23 cellular contexts compared by ENCODE assay signal in the genomic region with DNA sequence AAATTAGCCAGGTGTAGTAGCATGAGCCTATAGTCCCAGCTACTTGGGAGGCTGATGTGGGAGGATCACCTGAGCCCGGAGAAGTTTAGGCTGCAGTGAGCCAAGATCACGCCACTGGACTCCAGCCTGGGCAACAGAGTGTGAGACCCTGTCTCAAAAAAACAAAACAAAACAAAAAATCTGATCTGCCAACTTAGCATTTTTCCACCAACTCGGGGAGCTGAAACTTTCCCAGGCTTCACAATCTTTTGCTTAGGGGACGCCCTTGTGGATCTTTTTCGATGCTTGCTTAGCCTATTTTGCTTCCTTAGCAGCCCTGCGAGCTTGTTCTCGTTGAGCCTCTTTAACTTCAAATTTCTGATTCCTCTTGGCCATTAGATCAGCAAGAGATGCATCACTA. TPM values are rescaled to one million over a fixed set of nuclear protein-coding genes. Genes with fewer than 3 reads are reported as not detected.
DNase-seq lines count a peak whose midpoint lies in the region; ATAC-seq and TF ChIP-seq lines count a peak whose summit lies in the region.
"Had no signal": no experiment of that assay in that cellular context is flagged by ENCODE, and none has a peak within 500 bp of the region (broad histone marks: within the 10 kb centered on the region; RNA-seq: fewer than 3 reads in every experiment).

No MANE protein-coding gene starts in this region.

- H3K27ac ChIP-seq in mesendoderm (ENCODE audit: low read depth, low read length) = peak overlapping the region; percentile 76
- H3K27ac ChIP-seq: 22Rv1; BLaER1 treated with 17β-estradiol and CSF1 and Interleukin-3, amounts not matched to agents 10 nM and 100 nM had no signal

- no peak overlapping the region for H3K23ac ChIP-seq in mesendoderm (ENCODE audit: low read length)

- no peaks in the 10 kb centered on the region for H3K79me1 ChIP-seq in mesendoderm (ENCODE audit: low read length)

- H3K36me3 ChIP-seq in mesendoderm (ENCODE audit: control insufficient read depth, insufficient read depth, low read length) = no peaks in the 10 kb centered on the region
- H3K36me3 ChIP-seq: BE2C; BLaER1 treated with 17β-estradiol and CSF1 and Interleukin-3, amounts not matched to agents 10 nM and 100 nM had no signal

- no peak for ATAC-seq in activated CD4-positive, alpha-beta T cell treated with anti-CD3 and anti-CD28 coated beads for 36 hours
- ATAC-seq in GM21447 (IDR thresholded peaks at IDR 0.05; ENCODE audit: unreplicated experiment) = no peak
- ATAC-seq: GM12878, GM23338, HCT116 had no signal

- CTCF ChIA-PET in activated CD4-positive, alpha-beta T cell treated with anti-CD3 and anti-CD28 coated beads for 36 hours (lab: Charles Lee) = interaction anchor here (0.6 to 1.9 kb wide), 7 partner anchors 9 to 416 kb away, joined by 3 to 6 read pairs (median 4); a partner anchor contains a TSS

- H3K18ac ChIP-seq in mesendoderm (ENCODE audit: low read length) = peak overlapping the region; percentile 25

- H3K4me3 Mint-ChIP-seq in activated CD4-positive, alpha-beta T cell treated with anti-CD3 and anti-CD28 coated beads, Interleukin-2, amount 10 ng/mL, durations not matched to agents 24 days and 14 days = no peak overlapping the region
- H3K4me3 Mint-ChIP-seq in activated CD4-positive, alpha-beta T cell treated with anti-CD3 and anti-CD28 coated beads for 36 hours = no peak overlapping the region
- H3K4me3 Mint-ChIP-seq in brain = peak overlapping the region in 3 of 5 experiments; percentile 16 to 53 (median 23)
- H3K4me3 Mint-ChIP-seq: CD4-positive, alpha-beta T cell; CD8-positive, alpha-beta memory T cell; GM23338; H9 had no signal

- intact Hi-C loops in activated CD4-positive, alpha-beta T cell treated with anti-CD3 and anti-CD28 coated beads, Interleukin-2, amount 10 ng/mL, durations not matched to agents 24 days and 14 days (cut with micrococcal nuclease) = no loop called here
- intact Hi-C loops in activated CD4-positive, alpha-beta T cell treated with anti-CD3 and anti-CD28 coated beads for 36 hours (cut with DNase I, micrococcal nuclease) = no loop called here

- no peak overlapping the region for H2BK15ac ChIP-seq in mesendoderm (replicated peaks; ENCODE audit: low read depth)

- no peak overlapping the region for H3K4ac ChIP-seq in mesendoderm (ENCODE audit: low read depth, low read length)

- TF ChIP-seq CTCF in brain (conservative IDR thresholded peaks at IDR 0.05) = no peak

- H3K9me3 Mint-ChIP-seq in activated CD4-positive, alpha-beta T cell treated with anti-CD3 and anti-CD28 coated beads, Interleukin-2, amount 10 ng/mL, durations not matched to agents 24 days and 14 days = no peaks in the 10 kb centered on the region
- H3K9me3 Mint-ChIP-seq in activated CD4-positive, alpha-beta T cell treated with anti-CD3 and anti-CD28 coated beads for 36 hours (ENCODE audit: low read depth) = no peaks in the 10 kb centered on the region
- H3K9me3 Mint-ChIP-seq in brain = peaks cover 0 to 3% (median 0%) of the 10 kb centered on the region in 5 experiments
- H3K9me3 Mint-ChIP-seq: CD14-positive monocyte; CD4-positive, alpha-beta T cell; CD8-positive, alpha-beta memory T cell; GM23338; H9 had no signal

- peaks cover 52% of the 10 kb centered on the region for H3K27me3 Mint-ChIP-seq in activated CD4-positive, alpha-beta T cell treated with anti-CD3 and anti-CD28 coated beads, Interleukin-2, amount 10 ng/mL, durations not matched to agents 24 days and 14 days
- H3K27me3 Mint-ChIP-seq in activated CD4-positive, alpha-beta T cell treated with anti-CD3 and anti-CD28 coated beads for 36 hours = peaks cover 29% of the 10 kb centered on the region
- H3K27me3 Mint-ChIP-seq in brain = peaks cover under 1% of the 10 kb centered on the region

- no peak overlapping the region for H3K27ac Mint-ChIP-seq in activated CD4-positive, alpha-beta T cell treated with anti-CD3 and anti-CD28 coated beads, Interleukin-2, amount 10 ng/mL, durations not matched to agents 24 days and 14 days
- no peak overlapping the region for H3K27ac Mint-ChIP-seq in activated CD4-positive, alpha-beta T cell treated with anti-CD3 and anti-CD28 coated beads for 36 hours
- H3K27ac Mint-ChIP-seq in brain = peak overlapping the region; percentile 23 to 99 (median 90)
- H3K27ac Mint-ChIP-seq: CD4-positive, alpha-beta T cell; CD8-positive, alpha-beta memory T cell; GM23338 had no signal

- no peak overlapping the region for H3K9ac ChIP-seq in mesendoderm (ENCODE audit: low read length)
- H3K9ac ChIP-seq: BLaER1 treated with 17β-estradiol and CSF1 and Interleukin-3, amounts not matched to agents 10 nM and 100 nM had no signal

- H3K36me3 Mint-ChIP-seq in activated CD4-positive, alpha-beta T cell treated with anti-CD3 and anti-CD28 coated beads, Interleukin-2, amount 10 ng/mL, durations not matched to agents 24 days and 14 days (ENCODE audit: low read depth) = no peaks in the 10 kb centered on the region
- no peaks in the 10 kb centered on the region for H3K36me3 Mint-ChIP-seq in activated CD4-positive, alpha-beta T cell treated with anti-CD3 and anti-CD28 coated beads for 36 hours (ENCODE audit: low read depth)
- H3K36me3 Mint-ChIP-seq in brain = no peaks in the 10 kb centered on the region
- H3K36me3 Mint-ChIP-seq: CD14-positive monocyte had no signal

- no peaks in the 10 kb centered on the region for H3K79me2 ChIP-seq in mesendoderm (ENCODE audit: control insufficient read depth, insufficient read depth, low read length)

- POLR2A ChIA-PET in activated CD4-positive, alpha-beta T cell treated with anti-CD3 and anti-CD28 coated beads for 36 hours (lab: Charles Lee) = no interaction called here

- no peak overlapping the region for H3K4me3 ChIP-seq in mesendoderm (ENCODE audit: low read length)
- H3K4me3 ChIP-seq: BLaER1 treated with 17β-estradiol and CSF1 and Interleukin-3, amounts not matched to agents 10 nM and 100 nM; GM12878; GM23338 had no signal

- peak overlapping the region; percentile 10 for H4K5ac ChIP-seq in mesendoderm (ENCODE audit: low read length)

- peak; percentile 23 for DNase-seq in activated CD4-positive, alpha-beta T cell treated with anti-CD3 and anti-CD28 coated beads, Interleukin-2, amount 10 ng/mL, durations not matched to agents 24 days and 14 days
- no peak for DNase-seq in activated CD4-positive, alpha-beta T cell treated with anti-CD3 and anti-CD28 coated beads for 36 hours
- DNase-seq in mesendoderm = no peak
- DNase-seq in stimulated activated CD4-positive, alpha-beta T cell treated with anti-CD3 and anti-CD28 coated beads, Interleukin-1b, Interleukin-23, amount 100 ng/mL, for 48 hours = no peak
- DNase-seq: ACHN; AML-193; BE2C; CD4-positive, alpha-beta T cell; CD8-positive, alpha-beta memory T cell; DMS 273 treated with DMSO at 0.1 percent for 48 hours; DMS79; EL; GDM1; H9 had no signal

- no peak overlapping the region for H3K4me2 ChIP-seq in mesendoderm (ENCODE audit: low read length)
- H3K4me2 ChIP-seq: GM23338 had no signal

- no peaks in the 10 kb centered on the region for H3K27me3 ChIP-seq in mesendoderm (ENCODE audit: insufficient read depth, low read length, poor library complexity)
- H3K27me3 ChIP-seq: BLaER1 treated with 17β-estradiol and CSF1 and Interleukin-3, amounts not matched to agents 10 nM and 100 nM had no signal

- H3K4me1 ChIP-seq in mesendoderm (ENCODE audit: control insufficient read depth, low read depth, low read length) = peaks cover 11% of the 10 kb centered on the region
- H3K4me1 ChIP-seq: BE2C had no signal

- no peak overlapping the region for H2BK120ac ChIP-seq in mesendoderm (ENCODE audit: low read depth, low read length)

- peak overlapping the region; percentile 93 for H2BK5ac ChIP-seq in mesendoderm (ENCODE audit: low read length)

- H4K8ac ChIP-seq in mesendoderm (ENCODE audit: low read depth, low read length) = no peak overlapping the region

- H2AK5ac ChIP-seq in mesendoderm (ENCODE audit: low read length) = no peak overlapping the region

- no CpG with 5 or more reads among the region's 7 CpGs for WGBS in mesendoderm (ENCODE audit: extremely low coverage, insufficient coverage, low lambda C conversion rate)

- H3K56ac ChIP-seq in mesendoderm (ENCODE audit: low read length) = peak overlapping the region; percentile 59

- H3K4me1 Mint-ChIP-seq in activated CD4-positive, alpha-beta T cell treated with anti-CD3 and anti-CD28 coated beads, Interleukin-2, amount 10 ng/mL, durations not matched to agents 24 days and 14 days = no peaks in the 10 kb centered on the region
- no peaks in the 10 kb centered on the region for H3K4me1 Mint-ChIP-seq in activated CD4-positive, alpha-beta T cell treated with anti-CD3 and anti-CD28 coated beads for 36 hours
- peaks cover 56% of the 10 kb centered on the region for H3K4me1 Mint-ChIP-seq in brain
- H3K4me1 Mint-ChIP-seq: CD14-positive monocyte; CD8-positive, alpha-beta memory T cell had no signal

RNA-seq across cellular contexts. Expression of a gene that starts 13.8 kb away (rescaled TPM):
- total RNA-seq in activated CD4-positive, alpha-beta T cell treated with anti-CD3 and anti-CD28 coated beads, Interleukin-2, amount 10 ng/mL, durations not matched to agents 24 days and 14 days = 0.05 TPM in 1 of 2 replicates, not detected in the other
- total RNA-seq in activated CD4-positive, alpha-beta T cell treated with anti-CD3 and anti-CD28 coated beads for 36 hours = not detected
- 1.5 TPM for polyA plus RNA-seq in brain (ENCODE audit: insufficient read depth, low read depth, low replicate concordance)
- polyA plus RNA-seq in mesendoderm (2013, experiment 1 of 2) = 2.1 TPM
- polyA plus RNA-seq in mesendoderm (2013, experiment 2 of 2) = 1.8 TPM
- total RNA-seq: CD4-positive, alpha-beta T cell; CD8-positive, alpha-beta memory T cell; GM12878; H4 had no signal
- polyA plus RNA-seq: CD14-positive monocyte; CD8-positive, alpha-beta memory T cell; GM12878 had no signal

RNA-seq across cellular contexts. Expression of a gene that starts 50.6 kb away (rescaled TPM):
- total RNA-seq in activated CD4-positive, alpha-beta T cell treated with anti-CD3 and anti-CD28 coated beads, Interleukin-2, amount 10 ng/mL, durations not matched to agents 24 days and 14 days = 73.4 and 78.9 TPM in 2 replicates
- total RNA-seq in activated CD4-positive, alpha-beta T cell treated with anti-CD3 and anti-CD28 coated beads for 36 hours = 10 to 100 TPM; 57.9 to 59.3 TPM
- polyA plus RNA-seq in brain (ENCODE audit: insufficient read depth, low read depth, low replicate concordance) = 35.4 TPM
- 2.9 TPM for polyA plus RNA-seq in mesendoderm (2013, experiment 1 of 2)
- 2.6 TPM for polyA plus RNA-seq in mesendoderm (2013, experiment 2 of 2)

Comparison
In these comparisons a context has a peak if more than half of its experiments do, and no peak if none do; other contexts are left out.
1. H3K27ac Mint-ChIP-seq: peak in brain (5 of 5); none in activated CD4-positive, alpha-beta T cell treated with anti-CD3 and anti-CD28 coated beads, Interleukin-2, amount 10 ng/mL, durations not matched to agents 24 days and 14 days (single experiment) and activated CD4-positive, alpha-beta T cell treated with anti-CD3 and anti-CD28 coated beads for 36 hours (single experiment).
2. H3K4me3 Mint-ChIP-seq: peak in brain (3 of 5); none in activated CD4-positive, alpha-beta T cell treated with anti-CD3 and anti-CD28 coated beads, Interleukin-2, amount 10 ng/mL, durations not matched to agents 24 days and 14 days (single experiment) and activated CD4-positive, alpha-beta T cell treated with anti-CD3 and anti-CD28 coated beads for 36 hours (single experiment).